Comparison of ENCODE assay signal across 2 cellular contexts in genomic region chr12:117069926-117070900, GRCh38.
A peak's percentile ranks its signal among the peaks of the same experiment; 100 is the strongest.
TF ChIP-seq lines count a peak whose summit lies in the region.

No MANE protein-coding gene starts in this region.

TF ChIP-seq in WTC11, 78 proteins besides CTCF, POLR2A, EP300 and RAD21 (continued from another document):
- TF ChIP-seq CDX4 (CRISPR knock-in tag; IDR thresholded peaks at IDR 0.05; ENCODE audit: borderline replicate concordance), result no peak
- TF ChIP-seq AFF4 (CRISPR knock-in tag; IDR thresholded peaks at IDR 0.05; ENCODE audit: borderline replicate concordance), result no peak
- no peak for TF ChIP-seq TEAD1 (CRISPR knock-in tag; IDR thresholded peaks at IDR 0.05)
- TF ChIP-seq CREB1 (CRISPR knock-in tag; IDR thresholded peaks at IDR 0.05), result no peak
TF ChIP-seq in WTC11: peak in this region for 0.

TF ChIP-seq in HepG2, 621 proteins besides CTCF, POLR2A, EP300 and RAD21 (continued from another document):
- no peak for TF ChIP-seq SP140L (CRISPR knock-in tag; IDR thresholded peaks at IDR 0.05; ENCODE audit: borderline replicate concordance)
- peak; percentile 59 for TF ChIP-seq RBM22 (optimal IDR thresholded peaks at IDR 0.05; ENCODE audit: low read length)
